ENCODE assay signal across 9 cellular contexts in the genomic region with DNA sequence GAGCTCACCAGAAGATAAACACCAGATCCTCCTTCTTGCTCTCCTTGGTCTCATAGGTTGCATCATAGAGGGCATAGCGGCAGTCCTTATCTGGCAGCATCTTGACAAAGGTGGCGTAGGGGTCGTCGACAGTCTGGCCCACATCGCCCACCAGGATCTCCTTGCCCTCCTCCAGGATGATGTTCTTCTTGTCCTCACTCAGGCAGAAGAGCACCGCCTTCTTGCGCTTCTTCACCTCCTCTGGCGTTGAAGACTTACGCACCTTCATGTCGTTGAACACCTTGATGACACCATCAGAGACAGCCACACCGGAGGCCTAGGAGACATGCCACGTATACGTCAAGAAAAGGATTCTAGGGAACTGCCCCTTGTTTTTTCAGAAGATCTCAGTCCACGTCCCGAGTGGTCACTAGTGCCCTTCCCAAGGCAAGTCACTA. TPM values are rescaled to one million over a fixed set of nuclear protein-coding genes. Genes with fewer than 3 reads are reported as not detected.
DNase-seq lines count a peak whose midpoint lies in the region; TF ChIP-seq lines count a peak whose summit lies in the region.
"Had no signal": no experiment of that assay in that cellular context is flagged by ENCODE, and none has a peak within 500 bp of the region (broad histone marks: within the 10 kb centered on the region; RNA-seq: fewer than 3 reads in every experiment).

No MANE protein-coding gene starts in this region.

- H3K4me1 ChIP-seq in tibial nerve = peaks cover 0 to 44% (median 14%) of the 10 kb centered on the region in 4 donors

- H3K36me3 ChIP-seq in MG63 = peaks cover 66% of the 10 kb centered on the region
- H3K36me3 ChIP-seq in tibial nerve = peaks cover 2 to 54% (median 28%) of the 10 kb centered on the region in 3 donors

- TF ChIP-seq POLR2A in tibial nerve (IDR thresholded peaks at IDR 0.05) = no peak

- H3K27ac ChIP-seq in coronary artery (no peak overlapping the region), tibial nerve (peak overlapping the region in 2 of 4 donors; percentile 96 to 99)

- H3K27me3 Mint-ChIP-seq in CD14-positive monocyte (ENCODE audit: low read depth in 3 of 3) (peaks cover 0 to 2% (median 1%) of the 10 kb centered on the region in 3 donors), nephron progenitor cell (ENCODE audit: low read depth, poor library complexity) (peaks cover 5% of the 10 kb centered on the region)

- DNase-seq in CD14-positive monocyte (ENCODE audit: low spot score) (no peak), MG63 (no peak), coronary artery (ENCODE audit: low spot score) (no peak), nephron progenitor cell (no peak), tibial nerve (ENCODE audit: low spot score in 2 of 2) (no peak), amniotic stem cell (lab: John Stamatoyannopoulos, UW) (no peak), iPS-NIHi11 (ENCODE audit: low spot score) (no peak), occipital lobe (lab: John Stamatoyannopoulos, UW) (no peak)

- TF ChIP-seq CTCF in CD14-positive monocyte (IDR thresholded peaks at IDR 0.05) = no peak
- TF ChIP-seq CTCF in coronary artery (IDR thresholded peaks at IDR 0.05) = no peak
- TF ChIP-seq CTCF in nephron progenitor cell (IDR thresholded peaks at IDR 0.05) = no peak
- TF ChIP-seq CTCF in tibial nerve (IDR thresholded peaks at IDR 0.05) = no peak

- peak overlapping the region; percentile 90 for H3K4me3 ChIP-seq in MG63
- H3K4me3 ChIP-seq in coronary artery = peak overlapping the region; percentile 98
- peak overlapping the region in 2 of 4 donors; percentile 88 to 91 for H3K4me3 ChIP-seq in tibial nerve

- H3K9me3 Mint-ChIP-seq in CD14-positive monocyte (peaks cover 0 to 15% (median 8%) of the 10 kb centered on the region in 7 donors), nephron progenitor cell (peaks cover 4% of the 10 kb centered on the region)

- H3K4me3 Mint-ChIP-seq in CD14-positive monocyte (peak overlapping the region; percentile 87 to 94), nephron progenitor cell (peak overlapping the region; percentile 93)

- H3K9me3 ChIP-seq in MG63 (0 out of 2 replicates have a peak, but pooled peaks cover 2% of the 10 kb centered on the region), tibial nerve (peaks cover 0 to 9% (median 0%) of the 10 kb centered on the region in 4 donors)

- no peaks in the 10 kb centered on the region for H3K27me3 ChIP-seq in MG63
- H3K27me3 ChIP-seq in tibial nerve = no peaks in the 10 kb centered on the region

- H3K36me3 Mint-ChIP-seq in CD14-positive monocyte (peaks cover 45 to 58% of the 10 kb centered on the region in 2 donors), nephron progenitor cell (ENCODE audit: low read depth) (peaks cover 51% of the 10 kb centered on the region)

- intact Hi-C loops in CD14-positive monocyte (cut with micrococcal nuclease) = no loop called here

- H3K27ac Mint-ChIP-seq in CD14-positive monocyte (peak overlapping the region; percentile 52 to 97 (median 95)), nephron progenitor cell (peak overlapping the region; percentile 97)

- 82 to 83% methylated on average over 15 of the region's 15 CpGs for WGBS in tibial nerve, 2 donors

- TF ChIP-seq EP300 in tibial nerve (IDR thresholded peaks at IDR 0.05) = no peak

- H3K4me1 Mint-ChIP-seq in CD14-positive monocyte (peaks cover 50% of the 10 kb centered on the region), nephron progenitor cell (peaks cover 43% of the 10 kb centered on the region)

RNA-seq across cellular contexts. Expression of a gene that starts 2.0 kb away (rescaled TPM):
- 1,000 to 10,000 TPM; 1,889 to 2,233 TPM for polyA plus RNA-seq in CD14-positive monocyte
- total RNA-seq in MG63 (2014; rRNA removed; shearing (Covaris generic); ENCODE audit: low replicate concordance) = 1,413 and 1,905 TPM in 2 replicates
- 100 to 1,000 TPM; 461 to 881 (median 580) TPM for total RNA-seq in tibial nerve
- total RNA-seq in occipital lobe = 404 TPM

RNA-seq across cellular contexts. Expression of a gene that starts 4.3 kb away (rescaled TPM):
- polyA plus RNA-seq in CD14-positive monocyte = 10 to 100 TPM; 15.0 to 16.4 TPM
- total RNA-seq in MG63 (2014; rRNA removed; shearing (Covaris generic); ENCODE audit: low replicate concordance) = 25.3 and 45.3 TPM in 2 replicates
- total RNA-seq in tibial nerve (10 to 100 TPM; 54.0 to 83.1 (median 68.3) TPM), occipital lobe (45.9 TPM)

RNA-seq across cellular contexts. Expression of a gene that starts 16.7 kb away (rescaled TPM):
- polyA plus RNA-seq in CD14-positive monocyte = under 1 TPM in 1 of 2 donors, not detected in 1; 0.44 TPM
- total RNA-seq in MG63 (2014; rRNA removed; shearing (Covaris generic); ENCODE audit: low replicate concordance) = 29.0 and 43.2 TPM in 2 replicates
- total RNA-seq in tibial nerve = 10 to 100 TPM; 59.2 to 92.7 (median 82.0) TPM
- total RNA-seq in occipital lobe = 13.3 TPM

RNA-seq across cellular contexts. Expression of a gene that starts 22.2 kb away (rescaled TPM):
- under 1 TPM; 0.12 to 0.40 TPM for polyA plus RNA-seq in CD14-positive monocyte
- total RNA-seq in MG63 (2014; rRNA removed; shearing (Covaris generic); ENCODE audit: low replicate concordance) = 0.43 TPM in 1 of 2 replicates, not detected in the other
- total RNA-seq in tibial nerve (1 to 10 TPM in 2 of 4 donors, under 1 TPM in 1, not detected in 1; 0.78 to 2.5 (median 1.5) TPM), occipital lobe (7.3 TPM)
- total RNA-seq: M059J had no signal

RNA-seq across cellular contexts. Expression of a gene that starts 23.7 kb away (rescaled TPM):
- polyA plus RNA-seq in CD14-positive monocyte = 1 to 10 TPM in 1 of 2 donors, under 1 TPM in 1; 0.78 to 1.3 TPM
- not detected in 2 replicates for total RNA-seq in MG63 (2014; rRNA removed; shearing (Covaris generic); ENCODE audit: low replicate concordance)
- total RNA-seq in tibial nerve (1 to 10 TPM in 2 of 4 donors, not detected in 2; 1.5 to 3.1 TPM), occipital lobe (not detected)
